1 cellular context compared by ENCODE assay signal in the genomic region with DNA sequence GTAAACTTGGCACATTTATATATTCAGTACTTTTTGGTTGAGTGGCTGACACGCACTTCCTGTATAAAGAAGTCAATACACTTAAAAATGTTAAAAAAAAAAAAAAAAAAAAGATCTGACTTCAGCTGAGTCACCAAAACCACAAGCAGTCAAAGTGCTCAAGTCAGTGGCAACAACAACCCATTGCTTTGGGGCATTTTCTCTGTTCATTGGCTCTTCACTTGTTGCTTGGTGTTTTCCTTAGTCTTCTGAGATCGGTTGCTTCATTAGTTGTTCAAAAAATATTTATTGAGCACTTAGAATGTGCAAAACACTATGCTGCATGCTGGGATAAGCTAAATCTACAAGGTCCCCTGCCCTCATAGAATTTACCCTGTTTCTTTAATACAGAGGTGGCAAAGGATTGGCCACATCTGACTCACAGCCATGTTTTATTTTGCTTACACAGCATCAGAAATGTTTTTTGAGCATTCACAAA.
TF ChIP-seq lines count a peak whose summit lies in the region.

No MANE protein-coding gene starts in this region.

TF ChIP-seq in K562, 482 proteins besides CTCF, POLR2A, EP300 and RAD21 (continued from another document and continues in another):
- TF ChIP-seq NKRF (IDR thresholded peaks at IDR 0.05; ENCODE audit: borderline replicate concordance) (no peak), SP1 (CRISPR knock-in tag; IDR thresholded peaks at IDR 0.05) (no peak), NFATC3 (IDR thresholded peaks at IDR 0.05) (no peak), KDM4B (IDR thresholded peaks at IDR 0.05; ENCODE audit: borderline replicate concordance in 2 of 2, low read depth in 1 of 2) (no peak), GABPB1 (CRISPR knock-in tag; IDR thresholded peaks at IDR 0.05) (no peak), ZNF121 (CRISPR knock-in tag; conservative IDR thresholded peaks at IDR 0.05) (no peak), LEF1 (IDR thresholded peaks at IDR 0.05) (no peak; the same call in 1 of the 2 replicates), ZNF707 (CRISPR knock-in tag; conservative IDR thresholded peaks at IDR 0.05) (no peak), NELFE (IDR thresholded peaks at IDR 0.05; ENCODE audit: insufficient read depth, insufficient read length) (no peak), SRSF3 (IDR thresholded peaks at IDR 0.05; ENCODE audit: insufficient read depth, low read length) (no peak), AFF4 (CRISPR knock-in tag; IDR thresholded peaks at IDR 0.05) (no peak), CREB1 (IDR thresholded peaks at IDR 0.05) (no peak), CREB1 (CRISPR knock-in tag; IDR thresholded peaks at IDR 0.05) (no peak), MXD1 (CRISPR knock-in tag; IDR thresholded peaks at IDR 0.05; ENCODE audit: borderline replicate concordance, poor library complexity, severe bottlenecking) (no peak), TRIM24 (IDR thresholded peaks at IDR 0.05) (peak; percentile 21 to 27; a peak in 1 of 4 replicates), ZBTB9 (CRISPR knock-in tag; IDR thresholded peaks at IDR 0.05) (no peak), SAFB2 (IDR thresholded peaks at IDR 0.05; ENCODE audit: borderline replicate concordance, low read depth, low read length, severe bottlenecking) (no peak), CHD2 (IDR thresholded peaks at IDR 0.05; ENCODE audit: low read depth, low read length) (no peak), ZBTB8A (IDR thresholded peaks at IDR 0.05; ENCODE audit: partially characterized antibody) (no peak), JUND (IDR thresholded peaks at IDR 0.05; ENCODE audit: borderline replicate concordance, low read depth, low read length) (peak; percentile 91), JUND (tag; IDR thresholded peaks at IDR 0.05; ENCODE audit: borderline replicate concordance, low read depth, low read length) (peak; percentile 93; the same call in 2 of the 3 replicates), HIVEP1 (CRISPR knock-in tag; IDR thresholded peaks at IDR 0.05) (no peak), NRF1 (conservative IDR thresholded peaks at IDR 0.05 in 1 of 2, IDR thresholded peaks at IDR 0.05 in 1 of 2) (peak in 1 of 2 experiments; percentile 12; a peak in 1 of 4 replicates), ZNF740 (CRISPR knock-in tag; IDR thresholded peaks at IDR 0.05) (no peak), ZNF740 (tag; IDR thresholded peaks at IDR 0.05) (no peak), KAT2B (IDR thresholded peaks at IDR 0.05; ENCODE audit: low read depth, low read length) (no peak), MAFF (IDR thresholded peaks at IDR 0.05; ENCODE audit: low read length) (peak; percentile 86), SIN3B (IDR thresholded peaks at IDR 0.05; ENCODE audit: low read depth) (no peak), MCM3 (IDR thresholded peaks at IDR 0.05) (no peak), BRF1 (IDR thresholded peaks at IDR 0.05; ENCODE audit: borderline replicate concordance, extremely low read depth, insufficient read length) (no peak), CREM (IDR thresholded peaks at IDR 0.05; ENCODE audit: low read depth) (no peak), CAMTA2 (CRISPR knock-in tag; conservative IDR thresholded peaks at IDR 0.05) (no peak), ZNF165 (CRISPR knock-in tag; IDR thresholded peaks at IDR 0.05; ENCODE audit: borderline replicate concordance) (no peak), SNIP1 (IDR thresholded peaks at IDR 0.05; ENCODE audit: low read depth) (no peak), RBFOX2 (IDR thresholded peaks at IDR 0.05; ENCODE audit: low read depth, low read length) (no peak)
- TF ChIP-seq, protein P1, sequence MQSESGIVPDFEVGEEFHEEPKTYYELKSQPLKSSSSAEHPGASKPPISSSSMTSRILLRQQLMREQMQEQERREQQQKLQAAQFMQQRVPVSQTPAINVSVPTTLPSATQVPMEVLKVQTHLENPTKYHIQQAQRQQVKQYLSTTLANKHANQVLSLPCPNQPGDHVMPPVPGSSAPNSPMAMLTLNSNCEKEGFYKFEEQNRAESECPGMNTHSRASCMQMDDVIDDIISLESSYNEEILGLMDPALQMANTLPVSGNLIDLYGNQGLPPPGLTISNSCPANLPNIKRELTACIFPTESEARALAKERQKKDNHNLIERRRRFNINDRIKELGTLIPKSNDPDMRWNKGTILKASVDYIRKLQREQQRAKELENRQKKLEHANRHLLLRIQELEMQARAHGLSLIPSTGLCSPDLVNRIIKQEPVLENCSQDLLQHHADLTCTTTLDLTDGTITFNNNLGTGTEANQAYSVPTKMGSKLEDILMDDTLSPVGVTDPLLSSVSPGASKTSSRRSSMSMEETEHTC (IDR thresholded peaks at IDR 0.05): no peak
- TF ChIP-seq, protein P2, sequence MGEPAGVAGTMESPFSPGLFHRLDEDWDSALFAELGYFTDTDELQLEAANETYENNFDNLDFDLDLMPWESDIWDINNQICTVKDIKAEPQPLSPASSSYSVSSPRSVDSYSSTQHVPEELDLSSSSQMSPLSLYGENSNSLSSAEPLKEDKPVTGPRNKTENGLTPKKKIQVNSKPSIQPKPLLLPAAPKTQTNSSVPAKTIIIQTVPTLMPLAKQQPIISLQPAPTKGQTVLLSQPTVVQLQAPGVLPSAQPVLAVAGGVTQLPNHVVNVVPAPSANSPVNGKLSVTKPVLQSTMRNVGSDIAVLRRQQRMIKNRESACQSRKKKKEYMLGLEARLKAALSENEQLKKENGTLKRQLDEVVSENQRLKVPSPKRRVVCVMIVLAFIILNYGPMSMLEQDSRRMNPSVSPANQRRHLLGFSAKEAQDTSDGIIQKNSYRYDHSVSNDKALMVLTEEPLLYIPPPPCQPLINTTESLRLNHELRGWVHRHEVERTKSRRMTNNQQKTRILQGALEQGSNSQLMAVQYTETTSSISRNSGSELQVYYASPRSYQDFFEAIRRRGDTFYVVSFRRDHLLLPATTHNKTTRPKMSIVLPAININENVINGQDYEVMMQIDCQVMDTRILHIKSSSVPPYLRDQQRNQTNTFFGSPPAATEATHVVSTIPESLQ (CRISPR knock-in tag; IDR thresholded peaks at IDR 0.05): no peak
- TF ChIP-seq, protein P3, sequence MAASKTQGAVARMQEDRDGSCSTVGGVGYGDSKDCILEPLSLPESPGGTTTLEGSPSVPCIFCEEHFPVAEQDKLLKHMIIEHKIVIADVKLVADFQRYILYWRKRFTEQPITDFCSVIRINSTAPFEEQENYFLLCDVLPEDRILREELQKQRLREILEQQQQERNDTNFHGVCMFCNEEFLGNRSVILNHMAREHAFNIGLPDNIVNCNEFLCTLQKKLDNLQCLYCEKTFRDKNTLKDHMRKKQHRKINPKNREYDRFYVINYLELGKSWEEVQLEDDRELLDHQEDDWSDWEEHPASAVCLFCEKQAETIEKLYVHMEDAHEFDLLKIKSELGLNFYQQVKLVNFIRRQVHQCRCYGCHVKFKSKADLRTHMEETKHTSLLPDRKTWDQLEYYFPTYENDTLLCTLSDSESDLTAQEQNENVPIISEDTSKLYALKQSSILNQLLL (CRISPR knock-in tag; IDR thresholded peaks at IDR 0.05; ENCODE audit: borderline replicate concordance): no peak
- TF ChIP-seq, protein P4, sequence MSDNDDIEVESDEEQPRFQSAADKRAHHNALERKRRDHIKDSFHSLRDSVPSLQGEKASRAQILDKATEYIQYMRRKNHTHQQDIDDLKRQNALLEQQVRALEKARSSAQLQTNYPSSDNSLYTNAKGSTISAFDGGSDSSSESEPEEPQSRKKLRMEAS (CRISPR knock-in tag; IDR thresholded peaks at IDR 0.05): no peak
- TF ChIP-seq, protein P5, sequence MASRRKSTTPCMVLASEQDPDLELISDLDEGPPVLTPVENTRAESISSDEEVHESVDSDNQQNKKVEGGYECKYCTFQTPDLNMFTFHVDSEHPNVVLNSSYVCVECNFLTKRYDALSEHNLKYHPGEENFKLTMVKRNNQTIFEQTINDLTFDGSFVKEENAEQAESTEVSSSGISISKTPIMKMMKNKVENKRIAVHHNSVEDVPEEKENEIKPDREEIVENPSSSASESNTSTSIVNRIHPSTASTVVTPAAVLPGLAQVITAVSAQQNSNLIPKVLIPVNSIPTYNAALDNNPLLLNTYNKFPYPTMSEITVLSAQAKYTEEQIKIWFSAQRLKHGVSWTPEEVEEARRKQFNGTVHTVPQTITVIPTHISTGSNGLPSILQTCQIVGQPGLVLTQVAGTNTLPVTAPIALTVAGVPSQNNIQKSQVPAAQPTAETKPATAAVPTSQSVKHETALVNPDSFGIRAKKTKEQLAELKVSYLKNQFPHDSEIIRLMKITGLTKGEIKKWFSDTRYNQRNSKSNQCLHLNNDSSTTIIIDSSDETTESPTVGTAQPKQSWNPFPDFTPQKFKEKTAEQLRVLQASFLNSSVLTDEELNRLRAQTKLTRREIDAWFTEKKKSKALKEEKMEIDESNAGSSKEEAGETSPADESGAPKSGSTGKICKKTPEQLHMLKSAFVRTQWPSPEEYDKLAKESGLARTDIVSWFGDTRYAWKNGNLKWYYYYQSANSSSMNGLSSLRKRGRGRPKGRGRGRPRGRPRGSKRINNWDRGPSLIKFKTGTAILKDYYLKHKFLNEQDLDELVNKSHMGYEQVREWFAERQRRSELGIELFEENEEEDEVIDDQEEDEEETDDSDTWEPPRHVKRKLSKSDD (conservative IDR thresholded peaks at IDR 0.05; ENCODE audit: low read length): no peak
- TF ChIP-seq, protein P6, sequence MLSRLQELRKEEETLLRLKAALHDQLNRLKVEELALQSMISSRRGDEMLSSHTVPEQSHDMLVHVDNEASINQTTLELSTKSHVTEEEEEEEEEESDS (CRISPR knock-in tag; IDR thresholded peaks at IDR 0.05): no peak
